Comparison of ENCODE assay signal across 24 cellular contexts in genomic region chr18:49303376-49303775, GRCh38.
"Had no signal": no experiment of that assay in that cellular context is flagged by ENCODE, and none has a peak within 500 bp of the region (broad histone marks: within the 10 kb centered on the region; RNA-seq: fewer than 3 reads in every experiment).

No MANE protein-coding gene starts in this region.

- H3K9ac ChIP-seq: neural progenitor cell, parathyroid adenoma had no signal

- H3K4me2 ChIP-seq: neural progenitor cell, smooth muscle cell had no signal

- H3K36me3 ChIP-seq: left lung, upper lobe of left lung had no signal

- H3K27ac ChIP-seq: esophagus squamous epithelium, left lung, neural progenitor cell, parathyroid adenoma, right atrium auricular region, tibial nerve, upper lobe of left lung had no signal

- H3K4me3 ChIP-seq: esophagus squamous epithelium, left lung, mucosa of descending colon, neural progenitor cell, right atrium auricular region, smooth muscle cell, tibial nerve, upper lobe of left lung had no signal

- H3K4me1 ChIP-seq: left lung, neural progenitor cell, parathyroid adenoma, right atrium auricular region, upper lobe of left lung had no signal

- H2AFZ ChIP-seq: neural progenitor cell, parathyroid adenoma had no signal

- H3K79me2 ChIP-seq: parathyroid adenoma had no signal

- H3K27me3 ChIP-seq: esophagus squamous epithelium, left lung, neural progenitor cell, right atrium auricular region, tibial nerve, upper lobe of left lung had no signal

- H3K9me3 ChIP-seq: esophagus squamous epithelium, upper lobe of left lung had no signal

- DNase-seq: cortex of kidney; effector memory CD8-positive, alpha-beta T cell; erythroblast; esophagus squamous epithelium; foreskin melanocyte; hypothalamus; immature natural killer cell; islet precursor cell; left lung; mesenchymal stem cell; mucosa of descending colon; naive B cell; stimulated activated CD4-positive, alpha-beta T cell treated with anti-CD3 and anti-CD28 coated beads, Interleukin-12 subunit alpha, Interleukin-12 subunit beta, amount 100 ng/mL, for 4 hours; stimulated activated CD4-positive, alpha-beta T cell treated with anti-CD3 and anti-CD28 coated beads, Interleukin-1b, Interleukin-23, amount 100 ng/mL, for 48 hours; stimulated activated CD4-positive, alpha-beta T cell treated with anti-CD3 and anti-CD28 coated beads, Interleukin-4, amount 100 ng/mL, for 1 hour; stimulated activated CD8-positive, alpha-beta memory T cell treated with anti-CD3 and anti-CD28 coated beads, Interleukin-4, amount 100 ng/mL, for 48 hours; stimulated activated naive CD4-positive, alpha-beta T cell; stimulated activated naive CD8-positive, alpha-beta T cell treated with anti-CD3 and anti-CD28 coated beads, Interleukin-15, amount 100 ng/mL, for 72 hours; upper lobe of left lung had no signal
